ENCODE assay signal across 8 cellular contexts in the genomic region with DNA sequence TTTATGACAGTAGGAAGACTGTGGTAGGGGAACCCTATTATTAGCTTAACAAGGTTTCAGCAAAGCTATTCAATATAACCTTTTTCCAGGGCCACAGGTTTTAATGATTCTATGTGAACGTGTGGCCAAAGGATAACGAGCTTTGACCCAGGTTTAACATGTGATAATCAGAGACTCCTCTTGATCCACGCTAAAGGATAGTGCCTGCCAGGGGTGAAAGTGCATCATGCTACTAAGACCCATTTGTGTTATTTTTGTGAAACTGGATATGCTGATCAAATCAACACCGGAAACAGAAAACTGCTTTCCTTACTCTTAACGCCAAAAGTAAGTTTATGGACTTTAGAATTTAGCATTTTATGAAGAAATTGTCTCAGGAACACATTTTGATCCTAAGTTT. TPM values are rescaled to one million over a fixed set of nuclear protein-coding genes. Genes with fewer than 3 reads are reported as not detected.
DNase-seq lines count a peak whose midpoint lies in the region; ATAC-seq and TF ChIP-seq lines count a peak whose summit lies in the region.

No MANE protein-coding gene starts in this region.

- peak overlapping the region; percentile 100 for H3K27ac Mint-ChIP-seq in CD4-positive, alpha-beta T cell
- peak overlapping the region; percentile 95 for H3K27ac Mint-ChIP-seq in endodermal cell

- H3K27me3 Mint-ChIP-seq in CD4-positive, alpha-beta T cell, result no peaks in the 10 kb centered on the region
- H3K27me3 Mint-ChIP-seq in endodermal cell (ENCODE audit: insufficient read depth), result no peaks in the 10 kb centered on the region

- peak overlapping the region; percentile 71 for H3K27ac ChIP-seq in CD4-positive, alpha-beta T cell (ENCODE audit: low read depth, low read length)
- H3K27ac ChIP-seq in OCI-LY3 (ENCODE audit: low read length) (no peak overlapping the region), endodermal cell (ENCODE audit: low read depth, low read length) (no peak overlapping the region), neutrophil (peak overlapping the region; percentile 98)

- H3K4me1 Mint-ChIP-seq in CD4-positive, alpha-beta T cell (ENCODE audit: low read depth), result peaks cover 66% of the 10 kb centered on the region
- H3K4me1 Mint-ChIP-seq in endodermal cell, result peaks cover 36% of the 10 kb centered on the region

- H3K4me2 ChIP-seq in OCI-LY3 (ENCODE audit: low read length), result peak overlapping the region; percentile 71

- 83 to 98% methylated on average over 5 of the region's 5 CpGs for WGBS in endodermal cell (ENCODE audit: insufficient coverage in 1 of 2, insufficient read length in 1 of 2), 2 experiments

- TF ChIP-seq CTCF in CD4-positive, alpha-beta T cell (IDR thresholded peaks at IDR 0.05), result no peak
- TF ChIP-seq CTCF in OCI-LY3 (IDR thresholded peaks at IDR 0.05; ENCODE audit: low read depth, low read length) (no peak), endodermal cell (conservative IDR thresholded peaks at IDR 0.05) (no peak), neutrophil (IDR thresholded peaks at IDR 0.05) (no peak)

- no peak for ATAC-seq in CD4-positive, alpha-beta T cell (ENCODE audit: poor library complexity)

- DNase-seq in CD4-positive, alpha-beta T cell, result no peak
- no peak for DNase-seq in endodermal cell
- no peak for DNase-seq in UCSD-AML1 (lab: John Stamatoyannopoulos, UW; ENCODE audit: unreplicated experiment)
- DNase-seq in iPS-NIHi7 (ENCODE audit: extremely low spot score), result no peak
- DNase-seq in NCI-H1436 (lab: John Stamatoyannopoulos, UW), result no peak
- DNase-seq in A172 (ENCODE audit: low spot score), result no peak

- H3K4me1 ChIP-seq in OCI-LY3 (ENCODE audit: low read length) (peaks cover 29% of the 10 kb centered on the region), endodermal cell (ENCODE audit: control insufficient read depth, insufficient read depth, low read length) (peaks cover 4% of the 10 kb centered on the region), neutrophil (ENCODE audit: control insufficient read depth in 1 of 2, insufficient read depth in 1 of 2, low read depth in 1 of 2, low read length in 1 of 2) (peaks cover 59 to 60% of the 10 kb centered on the region in 2 experiments)

- H3K9me3 ChIP-seq in CD4-positive, alpha-beta T cell (ENCODE audit: control insufficient read depth, low read length), result no peaks in the 10 kb centered on the region
- H3K9me3 ChIP-seq in OCI-LY3 (ENCODE audit: insufficient read depth, low read length) (no peaks in the 10 kb centered on the region), endodermal cell (ENCODE audit: control insufficient read depth, low read length) (no peaks in the 10 kb centered on the region), neutrophil (no peaks in the 10 kb centered on the region)

- CTCF ChIA-PET in CD4-positive, alpha-beta T cell (lab: Charles Lee), result interaction anchor here (1.8 kb wide), 1 partner anchor 16 kb away, joined by 6 read pairs; no protein-coding TSS in a partner anchor

- no peaks in the 10 kb centered on the region for H3K36me3 ChIP-seq in OCI-LY3 (replicated peaks; ENCODE audit: low read depth, low read length)
- H3K36me3 ChIP-seq in endodermal cell (ENCODE audit: control insufficient read depth, insufficient read depth, low read length), result no peaks in the 10 kb centered on the region
- no peaks in the 10 kb centered on the region for H3K36me3 ChIP-seq in neutrophil

- H3K27me3 ChIP-seq in CD4-positive, alpha-beta T cell (ENCODE audit: control insufficient read depth, insufficient read depth, low read length), result no peaks in the 10 kb centered on the region
- peaks cover 8% of the 10 kb centered on the region; the same call in 1 of the 2 replicates for H3K27me3 ChIP-seq in OCI-LY3 (ENCODE audit: low read depth, low read length)
- no peaks in the 10 kb centered on the region for H3K27me3 ChIP-seq in endodermal cell (ENCODE audit: control insufficient read depth, insufficient read depth, low read length, poor library complexity, severe bottlenecking)
- H3K27me3 ChIP-seq in neutrophil, result no peaks in the 10 kb centered on the region

- peaks cover 5% of the 10 kb centered on the region; the same call in 1 of the 2 replicates for H4K20me1 ChIP-seq in OCI-LY3 (ENCODE audit: insufficient read depth, low read length)

- H3K4me3 ChIP-seq in OCI-LY3 (ENCODE audit: low read length) (peak overlapping the region; percentile 90), endodermal cell (ENCODE audit: low read length) (peak overlapping the region; percentile 89), neutrophil (ENCODE audit: low read depth in 1 of 2, low read length in 1 of 2) (peak overlapping the region; percentile 60 to 83)

- POLR2A ChIA-PET in CD4-positive, alpha-beta T cell (lab: Charles Lee), result interaction anchor here (1.1 to 2.1 kb wide), 5 partner anchors 16 to 312 kb away, joined by 4 to 43 read pairs (median 5); partner anchors contain the start of genes PEBP1 and WSB2

- intact Hi-C loops in CD4-positive, alpha-beta T cell (cut with DNase I, micrococcal nuclease), result loop anchor here (1.0 to 10.0 kb wide), 7 partner anchors 69 to 1636 kb away; partner anchors contain the start of genes PEBP1 (in 1 of the 2), PRKAB1 (in 1 of the 2), RNFT2 (in 1 of the 2) and SPRING1 (in 1 of the 2)

- H3K36me3 Mint-ChIP-seq in CD4-positive, alpha-beta T cell (ENCODE audit: low read depth), result peaks cover 21% of the 10 kb centered on the region
- H3K36me3 Mint-ChIP-seq in endodermal cell (ENCODE audit: low read depth), result no peaks in the 10 kb centered on the region

- H3K9me3 Mint-ChIP-seq in CD4-positive, alpha-beta T cell, result no peaks in the 10 kb centered on the region
- H3K9me3 Mint-ChIP-seq in endodermal cell, result no peaks in the 10 kb centered on the region

- H3K9ac ChIP-seq in OCI-LY3 (ENCODE audit: low read length) (peak overlapping the region; percentile 78), endodermal cell (ENCODE audit: extremely low read depth, low read length, poor library complexity, severe bottlenecking) (peak overlapping the region; percentile 45)

- H3K4me3 Mint-ChIP-seq in CD4-positive, alpha-beta T cell, result peak overlapping the region; percentile 100
- H3K4me3 Mint-ChIP-seq in endodermal cell, result peak overlapping the region; percentile 94

- H2AFZ ChIP-seq in OCI-LY3 (ENCODE audit: low read depth, low read length), result no peak overlapping the region; the same call in 1 of the 2 replicates

- peaks cover 21% of the 10 kb centered on the region for H3K79me2 ChIP-seq in OCI-LY3 (ENCODE audit: low read length)

RNA-seq across cellular contexts. Expression of gene TAOK3, which starts 0.9 kb away (rescaled TPM):
- 10 to 100 TPM; 53.5 to 56.6 TPM for total RNA-seq in CD4-positive, alpha-beta T cell
- 10 to 100 TPM; 33.4 to 40.6 TPM for total RNA-seq in endodermal cell
- polyA plus RNA-seq in endodermal cell (2013, experiment 1 of 2), result 12.6 TPM
- polyA plus RNA-seq in endodermal cell (2013, experiment 2 of 2), result 11.7 TPM
- 18.3 and 24.1 TPM in 2 replicates for total RNA-seq in A172 (2014; rRNA removed; shearing (Covaris generic))

RNA-seq across cellular contexts. Expression of gene SUDS3, which starts 2.7 kb away (rescaled TPM):
- 10 to 100 TPM; 17.5 to 22.0 TPM for total RNA-seq in CD4-positive, alpha-beta T cell
- 10 to 100 TPM; 51.4 to 57.9 TPM for total RNA-seq in endodermal cell
- 29.2 TPM for polyA plus RNA-seq in endodermal cell (2013, experiment 1 of 2)
- polyA plus RNA-seq in endodermal cell (2013, experiment 2 of 2), result 27.8 TPM
- 26.5 and 56.3 TPM in 2 replicates for total RNA-seq in A172 (2014; rRNA removed; shearing (Covaris generic))

Comparison
In these comparisons a context has a peak if more than half of its experiments do, and no peak if none do; other contexts are left out.
1. H3K27ac ChIP-seq: peak in CD4-positive, alpha-beta T cell (single experiment) and neutrophil (single experiment); none in OCI-LY3 (single experiment) and endodermal cell (single experiment).
2. Peak in every context shown above with its lines, with median percentiles within 50 percentile points of each other: H3K4me3 ChIP-seq.